In genomic region chr4:112325522-112325921, GRCh38 we compare ENCODE assay signal across 17 cellular contexts. TPM values are rescaled to one million over a fixed set of nuclear protein-coding genes. Genes with fewer than 3 reads are reported as not detected.
DNase-seq lines count a peak whose midpoint lies in the region; ATAC-seq and TF ChIP-seq lines count a peak whose summit lies in the region.
"Had no signal": no experiment of that assay in that cellular context is flagged by ENCODE, and none has a peak within 500 bp of the region (broad histone marks: within the 10 kb centered on the region; RNA-seq: fewer than 3 reads in every experiment).

No MANE protein-coding gene starts in this region.

- H3K4me3 ChIP-seq in sigmoid colon (no peak overlapping the region), right cardiac atrium (ENCODE audit: low read length) (no peak overlapping the region)
- H3K4me3 ChIP-seq: BLaER1 treated with 17β-estradiol and CSF1 and Interleukin-3, amounts not matched to agents 10 nM and 100 nM; GM12878 had no signal

- ATAC-seq in GM21360 (IDR thresholded peaks at IDR 0.05; ENCODE audit: unreplicated experiment): no peak
- ATAC-seq in Right ventricle myocardium inferior: no peak
- no peak for ATAC-seq in right cardiac atrium
- ATAC-seq: CD8-positive, alpha-beta T cell; GM12878; HepG2 had no signal

- H3K27me3 ChIP-seq in sigmoid colon (no peaks in the 10 kb centered on the region), right cardiac atrium (ENCODE audit: control insufficient read depth, insufficient read depth) (no peaks in the 10 kb centered on the region)
- H3K27me3 ChIP-seq: BLaER1 treated with 17β-estradiol and CSF1 and Interleukin-3, amounts not matched to agents 10 nM and 100 nM had no signal

- no peak for TF ChIP-seq POLR2A in sigmoid colon (IDR thresholded peaks at IDR 0.05)

- no peaks in the 10 kb centered on the region for H3K9me3 ChIP-seq in sigmoid colon
- H3K9me3 ChIP-seq in right cardiac atrium (ENCODE audit: control insufficient read depth, low read length): no peaks in the 10 kb centered on the region
- H3K9me3 ChIP-seq: BLaER1 treated with 17β-estradiol and CSF1 and Interleukin-3, amounts not matched to agents 10 nM and 100 nM had no signal

- peaks cover 0 to 6% (median 0%) of the 10 kb centered on the region in 4 donors for H3K4me1 ChIP-seq in sigmoid colon
- H3K4me1 ChIP-seq in right cardiac atrium (ENCODE audit: control insufficient read depth, insufficient read depth, low read length): no peaks in the 10 kb centered on the region

- intact Hi-C loops in sigmoid colon (cut with DNase I): loop anchor here (10.0 kb wide), 1 partner anchor 279 kb away; no protein-coding TSS in a partner anchor
- intact Hi-C loops in Right ventricle myocardium inferior (cut with DNase I): no loop called here
- intact Hi-C loops in right cardiac atrium (cut with DNase I): loop anchor here in 2 of 4 donors (5.0 kb wide), 1 partner anchor 197 kb away; no protein-coding TSS in a partner anchor

- WGBS in sigmoid colon, 2 donors: 90 to 92% methylated on average over 6 of the region's 6 CpGs
- 84% methylated on average over 6 of the region's 6 CpGs for WGBS in right cardiac atrium

- DNase-seq in DMS 273 (lab: John Stamatoyannopoulos, UW; ENCODE audit: unreplicated experiment) (peak; percentile 80), G401 (ENCODE audit: low spot score) (peak; percentile 33), NCI-H69 (lab: John Stamatoyannopoulos, UW) (peak; percentile 18), cerebellar cortex (ENCODE audit: low spot score) (peak; percentile 21), sigmoid colon (no peak), Right ventricle myocardium inferior (ENCODE audit: missing footprints) (no peak), right cardiac atrium (no peak)
- DNase-seq: Calu3; CD8-positive, alpha-beta T cell; DMS153; DMS79; GF-D8; H9 had no signal

- no peak for TF ChIP-seq CTCF in sigmoid colon (IDR thresholded peaks at IDR 0.05)

- H3K27ac ChIP-seq in sigmoid colon: no peak overlapping the region
- no peak overlapping the region for H3K27ac ChIP-seq in right cardiac atrium (ENCODE audit: low read length)
- H3K27ac ChIP-seq: BLaER1 treated with 17β-estradiol and CSF1 and Interleukin-3, amounts not matched to agents 10 nM and 100 nM had no signal

- TF ChIP-seq EP300 in sigmoid colon (IDR thresholded peaks at IDR 0.05): no peak

- in situ Hi-C loops in G401 (cut with HindIII; ENCODE audit: low sequenced_read_pairs): no loop called here

- H3K36me3 ChIP-seq in sigmoid colon: no peaks in the 10 kb centered on the region

RNA-seq across cellular contexts. Expression of gene ALPK1, which starts 28.4 kb away (rescaled TPM):
- not detected in 2 replicates for total RNA-seq in G401 (2014; rRNA removed; shearing (Covaris generic))
- total RNA-seq in sigmoid colon (10 to 100 TPM; 12.1 to 27.4 (median 18.7) TPM), Right ventricle myocardium inferior (5.5 TPM), right cardiac atrium (1 to 10 TPM; 7.7 to 8.9 (median 8.2) TPM)
- polyA plus RNA-seq in sigmoid colon (10 to 100 TPM in 1 of 3 donors, 1 to 10 TPM in 2; 4.2 to 10.2 (median 5.5) TPM), right cardiac atrium (2.6 TPM)

RNA-seq across cellular contexts. Expression of gene TIFA, which starts 39.8 kb away (rescaled TPM):
- 0.62 and 7.0 TPM in 2 replicates for total RNA-seq in G401 (2014; rRNA removed; shearing (Covaris generic))
- 1 to 10 TPM; 1.1 to 7.9 (median 3.7) TPM for total RNA-seq in sigmoid colon
- polyA plus RNA-seq in sigmoid colon: 10 to 100 TPM in 1 of 3 donors, 1 to 10 TPM in 2; 6.0 to 13.5 (median 8.8) TPM
- total RNA-seq in Right ventricle myocardium inferior: 22.9 TPM
- 10 to 100 TPM; 11.6 to 35.9 (median 25.9) TPM for total RNA-seq in right cardiac atrium
- 14.5 TPM for polyA plus RNA-seq in right cardiac atrium

Comparison
In these comparisons a context has a peak if more than half of its experiments do, and no peak if none do; other contexts are left out.
1. DNase-seq: peak in DMS 273 (single experiment), G401 (single experiment), NCI-H69 (single experiment) and cerebellar cortex (single experiment); none in sigmoid colon (single experiment), Right ventricle myocardium inferior (single experiment) and right cardiac atrium (0 of 3).